In genomic region chr10:25530306-25530705, GRCh38 we compare ENCODE assay signal across 19 cellular contexts.
DNase-seq lines count a peak whose midpoint lies in the region; ATAC-seq and TF ChIP-seq lines count a peak whose summit lies in the region.
"Had no signal": no experiment of that assay in that cellular context is flagged by ENCODE, and none has a peak within 500 bp of the region (broad histone marks: within the 10 kb centered on the region; RNA-seq: fewer than 3 reads in every experiment).

No MANE protein-coding gene starts in this region.

- H3K4me3 Mint-ChIP-seq in stimulated activated memory B cell treated with anti-CD40 and anti-IgM and Interleukin-4, amounts not matched to agents 10 μg/mL and 1 μg/mL and 100 μg/mL, for 72 hours = no peak overlapping the region
- H3K4me3 Mint-ChIP-seq: B cell; CD4-positive, alpha-beta memory T cell; HFFc6 had no signal

- peaks cover 0 to 14% (median 6%) of the 10 kb centered on the region in 10 experiments; a peak in 7 of 20 replicates for H3K4me1 ChIP-seq in BLaER1 treated with 17β-estradiol and CSF1 and Interleukin-3, amounts not matched to agents 10 nM and 100 nM
- no peaks in the 10 kb centered on the region for H3K4me1 ChIP-seq in endocrine pancreas (ENCODE audit: control insufficient read depth, insufficient read depth, low read length)

- H3K9ac ChIP-seq in BLaER1 treated with 17β-estradiol and CSF1 and Interleukin-3, amounts not matched to agents 10 nM and 100 nM = no peak overlapping the region
- H3K9ac ChIP-seq in endocrine pancreas (ENCODE audit: control insufficient read depth, insufficient read depth, low read length) = no peak overlapping the region

- ATAC-seq in stimulated activated memory B cell treated with anti-CD40 and anti-IgM and Interleukin-4, amounts not matched to agents 10 μg/mL and 1 μg/mL and 100 μg/mL, for 72 hours = peak; percentile 22
- ATAC-seq in GM21526 (IDR thresholded peaks at IDR 0.05; ENCODE audit: low FRiP score, unreplicated experiment) = no peak

- no peak overlapping the region for H3K27ac Mint-ChIP-seq in stimulated activated memory B cell treated with anti-CD40 and anti-IgM and Interleukin-4, amounts not matched to agents 10 μg/mL and 1 μg/mL and 100 μg/mL, for 72 hours
- H3K27ac Mint-ChIP-seq: B cell; CD4-positive, alpha-beta memory T cell; HFFc6 had no signal

- peak; percentile 7 for DNase-seq in WERI-Rb-1
- DNase-seq in NCI-H82 treated with DMSO at 0.1 percent for 48 hours (lab: John Stamatoyannopoulos, UW; ENCODE audit: unreplicated experiment) = no peak
- no peak for DNase-seq in AG08395 (ENCODE audit: low spot score)
- DNase-seq: 8988T; CD4-positive, alpha-beta memory T cell; COR-L47; DMS153; EL; GDM1; HCEC 1CT; HFFc6; IMR-90; KG1 had no signal

- no peaks in the 10 kb centered on the region for H3K9me3 ChIP-seq in BLaER1 treated with 17β-estradiol and CSF1 and Interleukin-3, amounts not matched to agents 10 nM and 100 nM (replicated peaks in 1 of 11)
- H3K9me3 ChIP-seq in WERI-Rb-1 (ENCODE audit: severe bottlenecking) (no peaks in the 10 kb centered on the region), endocrine pancreas (ENCODE audit: control insufficient read depth, low read length) (no peaks in the 10 kb centered on the region)

- no peak overlapping the region for H3K4me3 ChIP-seq in BLaER1 treated with 17β-estradiol and CSF1 and Interleukin-3, amounts not matched to agents 10 nM and 100 nM
- no peak overlapping the region for H3K4me3 ChIP-seq in WERI-Rb-1 (ENCODE audit: low read depth, low read length)
- peak overlapping the region; percentile 51 for H3K4me3 ChIP-seq in endocrine pancreas (ENCODE audit: control insufficient read depth, insufficient read depth, low read length)

- no peaks in the 10 kb centered on the region for H3K36me3 Mint-ChIP-seq in stimulated activated memory B cell treated with anti-CD40 and anti-IgM and Interleukin-4, amounts not matched to agents 10 μg/mL and 1 μg/mL and 100 μg/mL, for 72 hours
- H3K36me3 Mint-ChIP-seq: CD4-positive, alpha-beta memory T cell had no signal

- no peaks in the 10 kb centered on the region for H3K27me3 Mint-ChIP-seq in stimulated activated memory B cell treated with anti-CD40 and anti-IgM and Interleukin-4, amounts not matched to agents 10 μg/mL and 1 μg/mL and 100 μg/mL, for 72 hours
- H3K27me3 Mint-ChIP-seq: B cell; CD4-positive, alpha-beta memory T cell had no signal

- H3K27me3 ChIP-seq in BLaER1 treated with 17β-estradiol and CSF1 and Interleukin-3, amounts not matched to agents 10 nM and 100 nM = no peaks in the 10 kb centered on the region
- H3K27me3 ChIP-seq in WERI-Rb-1 (ENCODE audit: insufficient read depth, low read depth, severe bottlenecking) (no peaks in the 10 kb centered on the region), endocrine pancreas (ENCODE audit: control insufficient read depth, insufficient read depth, low read length) (no peaks in the 10 kb centered on the region)

- peak overlapping the region in 7 of 11 experiments; percentile 6 to 51 (median 28); a peak in 7 of 22 replicates for H3K27ac ChIP-seq in BLaER1 treated with 17β-estradiol and CSF1 and Interleukin-3, amounts not matched to agents 10 nM and 100 nM
- no peak overlapping the region for H3K27ac ChIP-seq in WERI-Rb-1
- H3K27ac ChIP-seq: C4-2B had no signal

- no peaks in the 10 kb centered on the region for H4K20me1 ChIP-seq in BLaER1 treated with 17β-estradiol and CSF1 and Interleukin-3, amounts not matched to agents 10 nM and 100 nM

- H3K9me3 Mint-ChIP-seq in stimulated activated memory B cell treated with anti-CD40 and anti-IgM and Interleukin-4, amounts not matched to agents 10 μg/mL and 1 μg/mL and 100 μg/mL, for 72 hours = peaks cover 3% of the 10 kb centered on the region

- no peak for TF ChIP-seq CTCF in WERI-Rb-1 (IDR thresholded peaks at IDR 0.05; ENCODE audit: low read depth, low read length)

- no peaks in the 10 kb centered on the region for H3K4me1 Mint-ChIP-seq in stimulated activated memory B cell treated with anti-CD40 and anti-IgM and Interleukin-4, amounts not matched to agents 10 μg/mL and 1 μg/mL and 100 μg/mL, for 72 hours
- H3K4me1 Mint-ChIP-seq: B cell; CD4-positive, alpha-beta memory T cell had no signal

- peak overlapping the region in 5 of 11 experiments; percentile 5 to 44 (median 36); a peak in 8 of 22 replicates for H3K4me2 ChIP-seq in BLaER1 treated with 17β-estradiol and CSF1 and Interleukin-3, amounts not matched to agents 10 nM and 100 nM

- H3K36me3 ChIP-seq in BLaER1 treated with 17β-estradiol and CSF1 and Interleukin-3, amounts not matched to agents 10 nM and 100 nM = no peaks in the 10 kb centered on the region
- no peaks in the 10 kb centered on the region for H3K36me3 ChIP-seq in WERI-Rb-1
- no peaks in the 10 kb centered on the region for H3K36me3 ChIP-seq in endocrine pancreas (ENCODE audit: control insufficient read depth, insufficient read depth, low read length)
